Comparison of ENCODE assay signal across 8 cellular contexts in genomic region chr1:83857108-83857507, GRCh38.
A peak's percentile ranks its signal among the peaks of the same experiment; 100 is the strongest.
DNase-seq lines count a peak whose midpoint lies in the region; ATAC-seq and TF ChIP-seq lines count a peak whose summit lies in the region.

No MANE protein-coding gene starts in this region.

- H3K27ac Mint-ChIP-seq in nephron = peak overlapping the region in 1 of 3 experiments; percentile 82

- H3K4me3 Mint-ChIP-seq in nephron = no peak overlapping the region

- no peak overlapping the region for H3K4me2 ChIP-seq in DND-41 (ENCODE audit: insufficient read depth, low read length)

- in situ Hi-C loops in astrocyte of the spinal cord (cut with HindIII; ENCODE audit: low sequenced_read_pairs) = no loop called here

- H3K27me3 Mint-ChIP-seq in nephron (ENCODE audit: low read depth) = peaks cover 8% of the 10 kb centered on the region

- DNase-seq in DND-41 = no peak
- peak; percentile 12 for DNase-seq in M059J (ENCODE audit: low read depth)
- peak; percentile 31 for DNase-seq in astrocyte of the spinal cord (ENCODE audit: low read depth, low spot score)
- no peak for DNase-seq in vagina (ENCODE audit: extremely low spot score in 2 of 2)
- no peak for DNase-seq in GM20000 (ENCODE audit: low spot score)
- DNase-seq in mesenteric fat pad (ENCODE audit: low spot score) = no peak

- H3K27me3 ChIP-seq in DND-41 (ENCODE audit: insufficient read depth, low read length, poor library complexity) (no peaks in the 10 kb centered on the region), vagina (no peaks in the 10 kb centered on the region)

- no peak for TF ChIP-seq POLR2A in vagina (IDR thresholded peaks at IDR 0.05)

- no peaks in the 10 kb centered on the region for H3K79me2 ChIP-seq in DND-41 (ENCODE audit: insufficient read depth, low read length)

- H4K20me1 ChIP-seq in DND-41 (ENCODE audit: insufficient read depth, low read length) = no peaks in the 10 kb centered on the region

- H3K9ac ChIP-seq in DND-41 (ENCODE audit: low read depth, low read length) = no peak overlapping the region

- intact Hi-C loops in vagina (cut with DNase I) = no loop called here

- H3K27ac ChIP-seq in DND-41 (ENCODE audit: low read length) = no peak overlapping the region
- H3K27ac ChIP-seq in vagina = no peak overlapping the region

- H2AFZ ChIP-seq in DND-41 (ENCODE audit: low read depth, low read length) = no peak overlapping the region

- H3K36me3 Mint-ChIP-seq in nephron (ENCODE audit: low read depth) = no peaks in the 10 kb centered on the region

- TF ChIP-seq CTCF in DND-41 (IDR thresholded peaks at IDR 0.05; ENCODE audit: borderline replicate concordance, extremely low read depth, low read length, poor library complexity, severe bottlenecking) = peak; percentile 49
- peak; percentile 28 for TF ChIP-seq CTCF in astrocyte of the spinal cord (IDR thresholded peaks at IDR 0.05; ENCODE audit: low read depth, low read length)
- peak; percentile 44 to 78 (median 58) for TF ChIP-seq CTCF in nephron (IDR thresholded peaks at IDR 0.05; ENCODE audit: unreplicated experiment in 3 of 3)
- TF ChIP-seq CTCF in vagina (IDR thresholded peaks at IDR 0.05) = peak in 1 of 3 experiments; percentile 24
- no peak for TF ChIP-seq CTCF in GM20000 (IDR thresholded peaks at IDR 0.05; ENCODE audit: extremely low read depth, missing control alignments)

- H3K9me3 Mint-ChIP-seq in nephron = no peaks in the 10 kb centered on the region

- ATAC-seq in DND-41 (ENCODE audit: insufficient read depth, low read depth) (peak; percentile 60), GM18517 (IDR thresholded peaks at IDR 0.05; ENCODE audit: unreplicated experiment) (no peak)

- H3K4me1 Mint-ChIP-seq in nephron = peaks cover 7% of the 10 kb centered on the region

- H3K9me3 ChIP-seq in DND-41 (ENCODE audit: insufficient read depth, low read length, severe bottlenecking) (no peaks in the 10 kb centered on the region), vagina (no peaks in the 10 kb centered on the region)

- H3K4me1 ChIP-seq in DND-41 (ENCODE audit: insufficient read depth, low read length) = no peaks in the 10 kb centered on the region
- H3K4me1 ChIP-seq in vagina = peaks cover 6% of the 10 kb centered on the region

- H3K4me3 ChIP-seq in DND-41 (ENCODE audit: low read depth in 1 of 2, low read length in 2 of 2) (no peak overlapping the region), astrocyte of the spinal cord (ENCODE audit: low read depth, low read length) (no peak overlapping the region), vagina (no peak overlapping the region)

- H3K36me3 ChIP-seq in DND-41 (ENCODE audit: insufficient read depth, low read length) = no peaks in the 10 kb centered on the region
- no peaks in the 10 kb centered on the region for H3K36me3 ChIP-seq in vagina

Comparison
In these comparisons a context has a peak if more than half of its experiments do, and no peak if none do; other contexts are left out.
1. DNase-seq: peak in M059J (single experiment) and astrocyte of the spinal cord (single experiment); none in DND-41 (single experiment), vagina (0 of 2), GM20000 (single experiment) and mesenteric fat pad (single experiment).